In genomic region chr5:154758501-154758900, GRCh38 we compare ENCODE assay signal across 9 cellular contexts. TPM values are rescaled to one million over a fixed set of nuclear protein-coding genes. Genes with fewer than 3 reads are reported as not detected.
DNase-seq lines count a peak whose midpoint lies in the region; ATAC-seq and TF ChIP-seq lines count a peak whose summit lies in the region.
"Had no signal": no experiment of that assay in that cellular context is flagged by ENCODE, and none has a peak within 500 bp of the region (broad histone marks: within the 10 kb centered on the region; RNA-seq: fewer than 3 reads in every experiment).

No MANE protein-coding gene starts in this region.

- H3K9me3 ChIP-seq in stomach: no peaks in the 10 kb centered on the region
- no peaks in the 10 kb centered on the region for H3K9me3 ChIP-seq in left lung

- H3K4me3 Mint-ChIP-seq in T-helper 2 cell treated with Interferon-gamma antibody and Interleukin-4, amounts not matched to agents 5 μg/mL and 100 μg/mL, for 36 hours: peak overlapping the region; percentile 88
- peak overlapping the region; percentile 97 for H3K4me3 Mint-ChIP-seq in activated T-helper 17 cell treated with anti-CD3 and anti-CD28 coated beads, Interleukin-2, amount 50 U/mL, for 72 hours

- H3K27me3 ChIP-seq in stomach: no peaks in the 10 kb centered on the region
- no peaks in the 10 kb centered on the region for H3K27me3 ChIP-seq in left lung

- H3K4me3 ChIP-seq in iPS-11a (ENCODE audit: low read depth, low read length) (peak overlapping the region; percentile 53), stomach (peak overlapping the region in 3 of 4 donors; percentile 20 to 95 (median 88)), left lung (peak overlapping the region in 1 of 2 donors; percentile 85)

- ATAC-seq in activated T-helper 17 cell treated with anti-CD3 and anti-CD28 coated beads, Interleukin-2, amount 50 U/mL, for 72 hours (replicated peaks): no peak
- ATAC-seq in GM18520 (IDR thresholded peaks at IDR 0.05; ENCODE audit: unreplicated experiment): no peak
- ATAC-seq in left lung: no peak

- intact Hi-C loops in stomach (cut with DNase I; ENCODE audit: low total_unique reads) (loop anchor here (5.0 kb wide), 1 partner anchor 99 kb away; the partner anchor contains the start of gene CNOT8), left lung (cut with DNase I) (no loop called here)

- WGBS in stomach, 5 donors: 24 to 32% (median 25%) methylated on average over 5 of the region's 5 CpGs

- H3K4me1 Mint-ChIP-seq in T-helper 2 cell treated with Interferon-gamma antibody and Interleukin-4, amounts not matched to agents 5 μg/mL and 100 μg/mL, for 36 hours (ENCODE audit: low read depth): peaks cover 54% of the 10 kb centered on the region
- H3K4me1 Mint-ChIP-seq in activated T-helper 17 cell treated with anti-CD3 and anti-CD28 coated beads, Interleukin-2, amount 50 U/mL, for 72 hours: peaks cover 42% of the 10 kb centered on the region

- no peaks in the 10 kb centered on the region for H3K9me3 Mint-ChIP-seq in T-helper 2 cell treated with Interferon-gamma antibody and Interleukin-4, amounts not matched to agents 5 μg/mL and 100 μg/mL, for 36 hours
- no peaks in the 10 kb centered on the region for H3K9me3 Mint-ChIP-seq in activated T-helper 17 cell treated with anti-CD3 and anti-CD28 coated beads, Interleukin-2, amount 50 U/mL, for 72 hours

- H3K27me3 Mint-ChIP-seq in T-helper 2 cell treated with Interferon-gamma antibody and Interleukin-4, amounts not matched to agents 5 μg/mL and 100 μg/mL, for 36 hours (ENCODE audit: low read depth): no peaks in the 10 kb centered on the region
- no peaks in the 10 kb centered on the region for H3K27me3 Mint-ChIP-seq in activated T-helper 17 cell treated with anti-CD3 and anti-CD28 coated beads, Interleukin-2, amount 50 U/mL, for 72 hours

- TF ChIP-seq CTCF in stomach (IDR thresholded peaks at IDR 0.05) (no peak), left lung (IDR thresholded peaks at IDR 0.05) (no peak)

- no peak for TF ChIP-seq POLR2A in stomach (IDR thresholded peaks at IDR 0.05)

- peak overlapping the region; percentile 76 for H3K27ac Mint-ChIP-seq in T-helper 2 cell treated with Interferon-gamma antibody and Interleukin-4, amounts not matched to agents 5 μg/mL and 100 μg/mL, for 36 hours
- peak overlapping the region; percentile 97 for H3K27ac Mint-ChIP-seq in activated T-helper 17 cell treated with anti-CD3 and anti-CD28 coated beads, Interleukin-2, amount 50 U/mL, for 72 hours

- H3K36me3 Mint-ChIP-seq in T-helper 2 cell treated with Interferon-gamma antibody and Interleukin-4, amounts not matched to agents 5 μg/mL and 100 μg/mL, for 36 hours (ENCODE audit: low read depth): peaks cover 13% of the 10 kb centered on the region
- peaks cover 46% of the 10 kb centered on the region for H3K36me3 Mint-ChIP-seq in activated T-helper 17 cell treated with anti-CD3 and anti-CD28 coated beads, Interleukin-2, amount 50 U/mL, for 72 hours (ENCODE audit: low read depth)

- peak overlapping the region in 4 of 5 donors; percentile 7 to 99 (median 98) for H3K27ac ChIP-seq in stomach
- peak overlapping the region in 1 of 2 donors; percentile 14 for H3K27ac ChIP-seq in left lung
- H3K27ac ChIP-seq: C4-2B had no signal

- H3K4me1 ChIP-seq in stomach (peaks cover 57 to 75% (median 67%) of the 10 kb centered on the region in 4 donors), left lung (peaks cover 29 to 56% of the 10 kb centered on the region in 2 donors)

- no peak for TF ChIP-seq EP300 in stomach (IDR thresholded peaks at IDR 0.05)

- DNase-seq in T-helper 2 cell treated with Interferon-gamma antibody and Interleukin-4, amounts not matched to agents 5 μg/mL and 100 μg/mL, for 36 hours (ENCODE audit: low spot score): no peak
- DNase-seq in T-helper 2 cell (no peak), stomach (no peak), NCI-H774 (lab: John Stamatoyannopoulos, UW) (no peak), left lung (no peak)

- H3K36me3 ChIP-seq in stomach: no peaks in the 10 kb centered on the region
- no peaks in the 10 kb centered on the region for H3K36me3 ChIP-seq in left lung

RNA-seq across cellular contexts. Expression of gene LARP1, which starts 3.3 kb away (rescaled TPM):
- 100 to 1,000 TPM; 121 to 242 TPM for total RNA-seq in activated T-helper 17 cell treated with anti-CD3 and anti-CD28 coated beads, Interleukin-2, amount 50 U/mL, for 72 hours
- total RNA-seq in stomach (100 to 1,000 TPM in 4 of 5 donors, 10 to 100 TPM in 1; 54.5 to 211 (median 180) TPM), left lung (100 to 1,000 TPM; 126 to 172 TPM)
- polyA plus RNA-seq in stomach: 10 to 100 TPM; 15.0 to 19.4 (median 19.2) TPM
